ENCODE assay signal across 8 cellular contexts in genomic region chr17:18187816-18188761, GRCh38. TPM values are rescaled to one million over a fixed set of nuclear protein-coding genes. Genes with fewer than 3 reads are reported as not detected.
A peak's percentile ranks its signal among the peaks of the same experiment; 100 is the strongest.
DNase-seq lines count a peak whose midpoint lies in the region; ATAC-seq and TF ChIP-seq lines count a peak whose summit lies in the region.

No MANE protein-coding gene starts in this region.

- H3K36me3 ChIP-seq in BLaER1 treated with 17β-estradiol and CSF1 and Interleukin-3, amounts not matched to agents 10 nM and 100 nM, result peaks cover 37 to 75% (median 65%) of the 10 kb centered on the region in 11 experiments
- H3K36me3 ChIP-seq in OCI-LY7 (ENCODE audit: insufficient read depth, low read length), result peaks cover 82% of the 10 kb centered on the region

- H3K9me2 ChIP-seq in OCI-LY7 (ENCODE audit: insufficient read depth, low read length), result no peaks in the 10 kb centered on the region

- H3K27ac Mint-ChIP-seq in naive thymus-derived CD8-positive, alpha-beta T cell, result peak overlapping the region; percentile 3 to 98 (median 74)

- no peak for TF ChIP-seq CTCF in OCI-LY7 (conservative IDR thresholded peaks at IDR 0.05; ENCODE audit: low read length)

- H3K4me3 ChIP-seq in BLaER1 treated with 17β-estradiol and CSF1 and Interleukin-3, amounts not matched to agents 10 nM and 100 nM, result peak overlapping the region; percentile 71 to 92 (median 82); a peak in 17 of 20 replicates
- H3K4me3 ChIP-seq in OCI-LY7 (ENCODE audit: low read depth, low read length, poor library complexity, severe bottlenecking), result peak overlapping the region; percentile 84

- H3K4me2 ChIP-seq in BLaER1 treated with 17β-estradiol and CSF1 and Interleukin-3, amounts not matched to agents 10 nM and 100 nM, result peak overlapping the region; percentile 91 to 100 (median 97)
- H3K4me2 ChIP-seq in OCI-LY7 (ENCODE audit: low read length), result peak overlapping the region; percentile 97

- no peaks in the 10 kb centered on the region for H3K9me3 Mint-ChIP-seq in naive thymus-derived CD8-positive, alpha-beta T cell

- H4K20me1 ChIP-seq in BLaER1 treated with 17β-estradiol and CSF1 and Interleukin-3, amounts not matched to agents 10 nM and 100 nM, result peaks cover 89 to 93% (median 91%) of the 10 kb centered on the region in 11 experiments
- H4K20me1 ChIP-seq in OCI-LY7 (ENCODE audit: insufficient read depth, low read length), result peaks cover 36% of the 10 kb centered on the region

- peak overlapping the region; percentile 11 to 97 (median 93); a peak in 15 of 22 replicates for H3K9ac ChIP-seq in BLaER1 treated with 17β-estradiol and CSF1 and Interleukin-3, amounts not matched to agents 10 nM and 100 nM

- no TSS peak for BruUV-seq in OCI-LY7 (replicated peaks; lab: Mats Ljungman, UMichigan)

- CTCF ChIA-PET in OCI-LY7 (lab: Charles Lee; ENCODE audit: unreplicated experiment), result interaction anchor here (1.1 kb wide), 1 partner anchor 9 kb away, joined by 5 read pairs; no protein-coding TSS in a partner anchor

- H3K36me3 Mint-ChIP-seq in naive thymus-derived CD8-positive, alpha-beta T cell, result peaks cover 0 to 55% (median 2%) of the 10 kb centered on the region in 3 donors

- H3K27me3 Mint-ChIP-seq in naive thymus-derived CD8-positive, alpha-beta T cell, result peaks cover 0 to 3% (median 0%) of the 10 kb centered on the region in 5 donors

- ATAC-seq in naive thymus-derived CD8-positive, alpha-beta T cell, result no peak
- ATAC-seq in HG02759 (IDR thresholded peaks at IDR 0.05; ENCODE audit: unreplicated experiment), result no peak

- intact Hi-C loops in OCI-LY7 (cut with micrococcal nuclease; ENCODE audit: unreplicated experiment) (no loop called here), posterior vena cava (cut with DNase I) (no loop called here)

- H3K79me2 ChIP-seq in OCI-LY7 (ENCODE audit: insufficient read depth, low read depth, low read length), result peaks cover 92% of the 10 kb centered on the region

- H3K4me1 ChIP-seq in BLaER1 treated with 17β-estradiol and CSF1 and Interleukin-3, amounts not matched to agents 10 nM and 100 nM, result peaks cover 45 to 68% (median 65%) of the 10 kb centered on the region in 10 experiments
- H3K4me1 ChIP-seq in OCI-LY7 (ENCODE audit: insufficient read depth, low read length, poor library complexity, severe bottlenecking), result peaks cover 23% of the 10 kb centered on the region

- H3K27me3 ChIP-seq in BLaER1 treated with 17β-estradiol and CSF1 and Interleukin-3, amounts not matched to agents 10 nM and 100 nM, result no peaks in the 10 kb centered on the region

- H3K4me3 Mint-ChIP-seq in naive thymus-derived CD8-positive, alpha-beta T cell, result peak overlapping the region; percentile 92 to 98 (median 96)

- DNase-seq in OCI-LY7 (ENCODE audit: low spot score), result no peak
- DNase-seq in dedifferentiated amniotic fluid mesenchymal stem cell (ENCODE audit: extremely low spot score), result peak; percentile 21
- no peak for DNase-seq in naive thymus-derived CD8-positive, alpha-beta T cell
- no peak for DNase-seq in NCI-H146 (lab: John Stamatoyannopoulos, UW)
- no peak for DNase-seq in NCI-H1436 (lab: John Stamatoyannopoulos, UW)
- no peak for DNase-seq in posterior vena cava (ENCODE audit: low spot score)

- H3K27ac ChIP-seq in BLaER1 treated with 17β-estradiol and CSF1 and Interleukin-3, amounts not matched to agents 10 nM and 100 nM, result peak overlapping the region in 3 of 11 experiments; percentile 11 to 35 (median 22); a peak in 3 of 22 replicates
- no peak overlapping the region for H3K27ac ChIP-seq in OCI-LY7 (ENCODE audit: low read depth, low read length, poor library complexity, severe bottlenecking)

- no peaks in the 10 kb centered on the region for H3K9me3 ChIP-seq in BLaER1 treated with 17β-estradiol and CSF1 and Interleukin-3, amounts not matched to agents 10 nM and 100 nM (replicated peaks in 1 of 11)
- H3K9me3 ChIP-seq in OCI-LY7 (ENCODE audit: low read length), result no peaks in the 10 kb centered on the region

- POLR2A ChIA-PET in OCI-LY7 (lab: Charles Lee), result interaction anchor here (1.2 kb wide), 1 partner anchor 9 kb away, joined by 3 read pairs; no protein-coding TSS in a partner anchor
- POLR2A ChIA-PET in naive thymus-derived CD8-positive, alpha-beta T cell (lab: Charles Lee), result interaction anchor here (1.1 kb wide), 1 partner anchor 30 kb away, joined by 3 read pairs; no protein-coding TSS in a partner anchor

- peaks cover 39 to 79% (median 76%) of the 10 kb centered on the region in 4 donors for H3K4me1 Mint-ChIP-seq in naive thymus-derived CD8-positive, alpha-beta T cell

- H2AFZ ChIP-seq in OCI-LY7 (ENCODE audit: low read length), result no peak overlapping the region

RNA-seq across cellular contexts. Expression of gene ALKBH5, which starts 4.5 kb away (rescaled TPM):
- 99.3 and 100 TPM in 2 replicates for total RNA-seq in OCI-LY7 (2014; rRNA removed; shearing (Covaris generic))
- total RNA-seq in OCI-LY7 (2022) (120 and 125 TPM in 2 replicates), posterior vena cava (100 to 1,000 TPM in 1 of 2 donors, 10 to 100 TPM in 1; 98.5 to 105 TPM)
- 100 to 1,000 TPM; 109 to 120 TPM for total RNA-seq in naive thymus-derived CD8-positive, alpha-beta T cell
- polyA plus RNA-seq in naive thymus-derived CD8-positive, alpha-beta T cell, result 100 to 1,000 TPM; 125 to 148 (median 129) TPM

RNA-seq across cellular contexts. Expression of gene LLGL1, which starts 37.3 kb away (rescaled TPM):
- 11.9 and 14.1 TPM in 2 replicates for total RNA-seq in OCI-LY7 (2014; rRNA removed; shearing (Covaris generic))
- total RNA-seq in OCI-LY7 (2022) (19.9 and 20.8 TPM in 2 replicates), posterior vena cava (10 to 100 TPM; 13.9 to 16.2 TPM)
- 10 to 100 TPM; 16.8 to 17.3 TPM for total RNA-seq in naive thymus-derived CD8-positive, alpha-beta T cell
- 1 to 10 TPM; 1.2 to 1.9 (median 1.5) TPM for polyA plus RNA-seq in naive thymus-derived CD8-positive, alpha-beta T cell
